ENCODE assay signal across 16 cellular contexts in the genomic region with DNA sequence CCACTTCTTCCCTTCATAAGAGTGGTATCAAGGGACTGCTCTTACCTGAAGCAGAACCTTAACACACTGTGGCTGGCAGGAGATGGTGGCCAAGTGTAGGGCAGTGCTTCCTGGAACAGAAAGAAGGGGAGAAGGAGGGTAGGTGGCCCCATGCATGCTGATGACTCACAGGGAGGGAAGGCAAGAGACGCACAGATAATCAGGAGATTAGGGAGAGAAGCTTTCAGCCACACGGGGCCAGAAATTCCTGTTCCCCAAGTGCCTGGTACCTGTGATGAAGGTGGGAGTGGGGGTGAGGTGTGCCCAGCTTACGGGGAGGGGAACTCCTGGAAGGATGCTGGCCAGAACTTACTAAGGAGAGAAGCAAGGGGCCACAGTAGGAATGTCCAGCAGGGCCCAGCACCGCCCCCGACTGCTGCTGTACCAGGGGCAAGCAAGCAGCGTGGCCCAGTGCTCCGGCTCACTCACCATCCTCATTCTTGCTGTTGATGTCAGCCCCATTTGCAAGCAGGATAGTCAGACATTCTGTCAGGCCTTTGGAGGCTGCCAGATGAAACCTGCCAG. TPM values are rescaled to one million over a fixed set of nuclear protein-coding genes. Genes with fewer than 3 reads are reported as not detected.
DNase-seq lines count a peak whose midpoint lies in the region; ATAC-seq and TF ChIP-seq lines count a peak whose summit lies in the region.
"Had no signal": no experiment of that assay in that cellular context is flagged by ENCODE, and none has a peak within 500 bp of the region (broad histone marks: within the 10 kb centered on the region; RNA-seq: fewer than 3 reads in every experiment).

No MANE protein-coding gene starts in this region.

- 81% methylated on average over 7 of the region's 7 CpGs for WGBS in SK-N-SH (ENCODE audit: low lambda C conversion rate)

- POLR2A ChIA-PET in SK-N-SH (lab: Yijun Ruan, JAX) = no interaction called here

- peaks cover 31% of the 10 kb centered on the region for H3K27me3 Mint-ChIP-seq in type B pancreatic cell

- H3K79me2 ChIP-seq in SK-N-SH (ENCODE audit: insufficient read depth) = no peaks in the 10 kb centered on the region

- peak; percentile 41 for ATAC-seq in SK-N-SH treated with all-trans-retinoic acid at 6 μM for 48 hours
- ATAC-seq: activated T-cell treated with anti-CD3 and anti-CD28 coated beads, Interleukin-2, amount 50 U/mL, for 4 hours; left colon had no signal

- TF ChIP-seq CTCF in SK-N-SH (IDR thresholded peaks at IDR 0.05) = no peak
- no peak for TF ChIP-seq CTCF in choroid plexus epithelial cell (conservative IDR thresholded peaks at IDR 0.05; ENCODE audit: low read depth, low read length)
- TF ChIP-seq CTCF in type B pancreatic cell (conservative IDR thresholded peaks at IDR 0.05) = no peak

- H3K27ac ChIP-seq in SK-N-SH (ENCODE audit: low read depth in 2 of 2, low read length in 1 of 2) = no peak overlapping the region
- H3K27ac ChIP-seq: ovary had no signal

- H3K4me1 ChIP-seq in SK-N-SH (ENCODE audit: control insufficient read depth in 1 of 2, insufficient read depth in 2 of 2, low read depth in 1 of 2, low read length in 1 of 2) = no peaks in the 10 kb centered on the region; a peak in 1 of 4 replicates

- TF ChIP-seq EP300 in SK-N-SH (IDR thresholded peaks at IDR 0.05; ENCODE audit: borderline replicate concordance in 1 of 2, low read depth in 1 of 2, low read length in 1 of 2) = no peak

- CTCF ChIA-PET in SK-N-SH (lab: Yijun Ruan, JAX) = interaction anchor here (2.9 to 4.6 kb wide), 2 partner anchors 13 to 33 kb away, joined by 9 to 37 read pairs; a partner anchor contains a TSS

- H3K36me3 ChIP-seq in SK-N-SH (replicated peaks in 1 of 2; ENCODE audit: control insufficient read depth in 1 of 2, insufficient read depth in 2 of 2, low read length in 1 of 2) = no peaks in the 10 kb centered on the region
- H3K36me3 ChIP-seq: MG63, ovary had no signal

- no peaks in the 10 kb centered on the region for H4K20me1 ChIP-seq in SK-N-SH (ENCODE audit: insufficient read depth)

- H3K9me2 ChIP-seq in SK-N-SH = no peaks in the 10 kb centered on the region

- TF ChIP-seq RAD21 in SK-N-SH (IDR thresholded peaks at IDR 0.05; ENCODE audit: low read length) = no peak

- H2AFZ ChIP-seq in SK-N-SH (ENCODE audit: low read depth) = no peak overlapping the region

- H3K36me3 Mint-ChIP-seq in type B pancreatic cell = no peaks in the 10 kb centered on the region
- H3K36me3 Mint-ChIP-seq: CD4-positive, CD25-positive, alpha-beta regulatory T cell had no signal

- H3K4me3 Mint-ChIP-seq in type B pancreatic cell = no peak overlapping the region
- H3K4me3 Mint-ChIP-seq: activated T-cell treated with anti-CD3 and anti-CD28 coated beads, Interleukin-2, amount 50 U/mL, for 4 hours; CD4-positive, CD25-positive, alpha-beta regulatory T cell; T-helper 2 cell treated with Interferon-gamma antibody and Interleukin-4, amounts not matched to agents 5 μg/mL and 100 μg/mL, for 36 hours had no signal

- no peaks in the 10 kb centered on the region for H3K9me3 Mint-ChIP-seq in type B pancreatic cell
- H3K9me3 Mint-ChIP-seq: activated T-cell treated with anti-CD3 and anti-CD28 coated beads, Interleukin-2, amount 50 U/mL, for 4 hours; CD4-positive, CD25-positive, alpha-beta regulatory T cell; T-helper 2 cell treated with Interferon-gamma antibody and Interleukin-4, amounts not matched to agents 5 μg/mL and 100 μg/mL, for 36 hours had no signal

- H3K4me1 Mint-ChIP-seq in type B pancreatic cell (ENCODE audit: unreplicated experiment) = peaks cover 13% of the 10 kb centered on the region

- no peaks in the 10 kb centered on the region for H3K27me3 ChIP-seq in SK-N-SH (ENCODE audit: insufficient read depth)
- H3K27me3 ChIP-seq: ovary had no signal

- H3F3A ChIP-seq in SK-N-SH (replicated peaks; ENCODE audit: insufficient read depth) = no peaks in the 10 kb centered on the region

- H3K9me3 ChIP-seq in SK-N-SH = no peaks in the 10 kb centered on the region
- H3K9me3 ChIP-seq: MG63, ovary had no signal

- H3K27ac Mint-ChIP-seq in type B pancreatic cell = peak overlapping the region; percentile 34
- H3K27ac Mint-ChIP-seq: CD4-positive, CD25-positive, alpha-beta regulatory T cell; T-helper 2 cell treated with Interferon-gamma antibody and Interleukin-4, amounts not matched to agents 5 μg/mL and 100 μg/mL, for 36 hours had no signal

- DNase-seq in SK-N-SH (no peak), choroid plexus epithelial cell (ENCODE audit: low read depth) (peak; percentile 26), type B pancreatic cell (ENCODE audit: extremely low spot score, unreplicated experiment) (no peak), G401 (ENCODE audit: low spot score) (no peak), AG08395 (ENCODE audit: low spot score) (no peak)
- DNase-seq: activated CD4-positive, alpha-beta T cell treated with anti-CD3 and anti-CD28 coated beads, Interleukin-2, amount 50 U/mL, for 1 hour; activated T-cell treated with anti-CD3 and anti-CD28 coated beads, Interleukin-2, amount 50 U/mL, for 4 hours; CD4-positive, CD25-positive, alpha-beta regulatory T cell; GDM1; left colon; MG63; small intestine; stimulated activated naive CD4-positive, alpha-beta T cell had no signal

- H3K4me3 ChIP-seq in SK-N-SH (ENCODE audit: low read depth in 2 of 2, low read length in 1 of 2) (no peak overlapping the region), choroid plexus epithelial cell (ENCODE audit: low read depth, low read length) (no peak overlapping the region)
- H3K4me3 ChIP-seq: MG63, ovary had no signal

- H3K4me2 ChIP-seq in SK-N-SH = no peak overlapping the region

- in situ Hi-C loops in G401 (cut with HindIII; ENCODE audit: low sequenced_read_pairs) = no loop called here

- H3K9ac ChIP-seq in SK-N-SH = no peak overlapping the region

TF ChIP-seq in SK-N-SH treated with all-trans-retinoic acid at 6 μM for 48 hours, 23 proteins besides CTCF, POLR2A, EP300 and RAD21:
- TF ChIP-seq ISL1 (CRISPR knock-in tag; IDR thresholded peaks at IDR 0.05) = no peak

TF ChIP-seq in SK-N-SH, 30 proteins besides CTCF, POLR2A, EP300 and RAD21:
- TF ChIP-seq MEF2A (IDR thresholded peaks at IDR 0.05; ENCODE audit: borderline replicate concordance, low read depth) = no peak
- no peak for TF ChIP-seq GABPA (IDR thresholded peaks at IDR 0.05; ENCODE audit: low read depth)
- TF ChIP-seq GATA2 (CRISPR knock-in tag; IDR thresholded peaks at IDR 0.05) = no peak
- no peak for TF ChIP-seq SMC3 (IDR thresholded peaks at IDR 0.05; ENCODE audit: low read depth, low read length)
- TF ChIP-seq RFX5 (IDR thresholded peaks at IDR 0.05; ENCODE audit: low read length) = no peak

RNA-seq across cellular contexts. Expression of a gene that starts 7.7 kb away (rescaled TPM):
- polyA plus RNA-seq in SK-N-SH (2012; rRNA removed) = 0.05 and 0.08 TPM in 2 replicates
- polyA plus RNA-seq in SK-N-SH (2012; cell fraction: cytosol; rRNA removed) = 0.05 and 0.07 TPM in 2 replicates
- polyA plus RNA-seq in SK-N-SH (2012; cell fraction: nucleus; rRNA removed) = 0.10 and 0.11 TPM in 2 replicates
- total RNA-seq in type B pancreatic cell (ENCODE audit: low replicate concordance) = 0.12 and 0.56 TPM in 2 replicates
- not detected in 2 replicates for total RNA-seq in G401 (2014; rRNA removed; shearing (Covaris generic))

RNA-seq across cellular contexts. Expression of a gene that starts 19.1 kb away (rescaled TPM):
- polyA plus RNA-seq in SK-N-SH (2012; rRNA removed) = 35.5 and 39.1 TPM in 2 replicates
- polyA plus RNA-seq in SK-N-SH (2012; cell fraction: cytosol; rRNA removed) = 16.1 and 18.8 TPM in 2 replicates
- 157 and 192 TPM in 2 replicates for polyA plus RNA-seq in SK-N-SH (2012; cell fraction: nucleus; rRNA removed)
- total RNA-seq in type B pancreatic cell (ENCODE audit: low replicate concordance) = 18.4 and 40.0 TPM in 2 replicates
- total RNA-seq in G401 (2014; rRNA removed; shearing (Covaris generic)) = 10.3 and 14.1 TPM in 2 replicates

RNA-seq across cellular contexts. Expression of a gene that starts 31.8 kb away (rescaled TPM):
- polyA plus RNA-seq in SK-N-SH (2012; rRNA removed) = 2.1 and 2.6 TPM in 2 replicates
- polyA plus RNA-seq in SK-N-SH (2012; cell fraction: cytosol; rRNA removed) = 0.70 and 1.0 TPM in 2 replicates
- 12.8 and 13.2 TPM in 2 replicates for polyA plus RNA-seq in SK-N-SH (2012; cell fraction: nucleus; rRNA removed)
- total RNA-seq in type B pancreatic cell (ENCODE audit: low replicate concordance) = 0.81 and 2.7 TPM in 2 replicates
- 0.27 and 0.74 TPM in 2 replicates for total RNA-seq in G401 (2014; rRNA removed; shearing (Covaris generic))

RNA-seq across cellular contexts. Expression of a gene that starts 32.6 kb away (rescaled TPM):
- 7.8 and 8.1 TPM in 2 replicates for polyA plus RNA-seq in SK-N-SH (2012; rRNA removed)
- polyA plus RNA-seq in SK-N-SH (2012; cell fraction: cytosol; rRNA removed) = 4.3 and 5.9 TPM in 2 replicates
- 20.7 and 25.9 TPM in 2 replicates for polyA plus RNA-seq in SK-N-SH (2012; cell fraction: nucleus; rRNA removed)
- total RNA-seq in type B pancreatic cell (ENCODE audit: low replicate concordance) = 2.1 and 4.0 TPM in 2 replicates
- total RNA-seq in G401 (2014; rRNA removed; shearing (Covaris generic)) = 3.1 and 3.6 TPM in 2 replicates

RNA-seq across cellular contexts. Expression of a gene that starts 40.5 kb away (rescaled TPM):
- 26.1 and 34.5 TPM in 2 replicates for polyA plus RNA-seq in SK-N-SH (2012; rRNA removed)
- 31.8 and 32.7 TPM in 2 replicates for polyA plus RNA-seq in SK-N-SH (2012; cell fraction: cytosol; rRNA removed)
- polyA plus RNA-seq in SK-N-SH (2012; cell fraction: nucleus; rRNA removed) = 17.8 and 27.8 TPM in 2 replicates
- total RNA-seq in type B pancreatic cell (ENCODE audit: low replicate concordance) = 31.2 and 32.2 TPM in 2 replicates
- 18.2 and 31.9 TPM in 2 replicates for total RNA-seq in G401 (2014; rRNA removed; shearing (Covaris generic))
